8 cellular contexts compared by ENCODE assay signal in genomic region chr16:31869511-31870201, GRCh38.
A peak's percentile ranks its signal among the peaks of the same experiment; 100 is the strongest.
DNase-seq lines count a peak whose midpoint lies in the region; ATAC-seq lines count a peak whose summit lies in the region.

No MANE protein-coding gene starts in this region.

- ATAC-seq in GM18508 (IDR thresholded peaks at IDR 0.05; ENCODE audit: insufficient read depth, unreplicated experiment) (peak; percentile 27), HG03565 (IDR thresholded peaks at IDR 0.05; ENCODE audit: unreplicated experiment) (peak; percentile 48), GM18498 (IDR thresholded peaks at IDR 0.05; ENCODE audit: unreplicated experiment) (no peak)

- peak; percentile 65 to 74 for DNase-seq in SW 1271 (lab: John Stamatoyannopoulos, UW)
- peak; percentile 33 for DNase-seq in amniotic stem cell (lab: John Stamatoyannopoulos, UW)
- DNase-seq in kidney glomerular epithelial cell (lab: John Stamatoyannopoulos, UW), result peak; percentile 74
- DNase-seq in stimulated activated CD8-positive, alpha-beta memory T cell treated with anti-CD3 and anti-CD28 coated beads, Interleukin-2, amount 100 ng/mL, for 1 hour (ENCODE audit: low read depth in 2 of 2), result peak; percentile 42 to 56
- no peak for DNase-seq in DMS79 treated with DMSO at 0.1 percent for 48 hours (lab: John Stamatoyannopoulos, UW)
